ENCODE assay signal across 1 cellular context in genomic region chr1:85274969-85275453, GRCh38.
TF ChIP-seq lines count a peak whose summit lies in the region.

No MANE protein-coding gene starts in this region.

TF ChIP-seq in K562, 482 proteins besides CTCF, POLR2A, EP300 and RAD21 (continued from another document):
- TF ChIP-seq AFF1 (IDR thresholded peaks at IDR 0.05; ENCODE audit: low read depth in 1 of 2, partially characterized antibody in 2 of 2) (no peak), KDM1A (IDR thresholded peaks at IDR 0.05) (peak; percentile 50 to 61; a peak in 3 of 4 replicates), TAL1 (IDR thresholded peaks at IDR 0.05) (no peak), CTBP1 (IDR thresholded peaks at IDR 0.05; ENCODE audit: borderline replicate concordance) (no peak), MBD2 (IDR thresholded peaks at IDR 0.05; ENCODE audit: borderline replicate concordance, low read depth) (no peak), FOXP4 (CRISPR knock-in tag; IDR thresholded peaks at IDR 0.05; ENCODE audit: borderline replicate concordance) (no peak), ARHGAP35 (IDR thresholded peaks at IDR 0.05; ENCODE audit: partially characterized antibody) (no peak), ZFX (CRISPR knock-in tag; IDR thresholded peaks at IDR 0.05) (no peak), ZC3H11A (IDR thresholded peaks at IDR 0.05; ENCODE audit: low read depth, low read length) (no peak)
